ENCODE assay signal across 7 cellular contexts in genomic region chr7:105520620-105521019, GRCh38. TPM values are rescaled to one million over a fixed set of nuclear protein-coding genes. Genes with fewer than 3 reads are reported as not detected.
A peak's percentile ranks its signal among the peaks of the same experiment; 100 is the strongest.
DNase-seq lines count a peak whose midpoint lies in the region; ATAC-seq, FAIRE-seq and TF ChIP-seq lines count a peak whose summit lies in the region.
"Not testable (repeated sequence)": the region's sequence is repeated elsewhere in the genome, so short reads cannot be mapped to it uniquely, and the experiment has no call there.

No MANE protein-coding gene starts in this region.

- H2AFZ ChIP-seq in KMS-11 (ENCODE audit: low read depth); endothelial cell of umbilical vein (ENCODE audit: low read depth, low read length); HepG2 (ENCODE audit: low read length); trophoblast cell (ENCODE audit: insufficient read depth, low read length, poor library complexity): not testable (repeated sequence)

- not testable (repeated sequence) for H3K14ac ChIP-seq in trophoblast cell (ENCODE audit: low read length)

- H3K4me1 ChIP-seq in DOHH2 (ENCODE audit: control insufficient read depth, low read length) (peaks cover 38% of the 10 kb centered on the region), KMS-11 (ENCODE audit: low read depth, poor library complexity, severe bottlenecking) (peaks cover 29% of the 10 kb centered on the region), HepG2 (ENCODE audit: insufficient read depth, low read length) (peaks cover 32% of the 10 kb centered on the region)
- H3K4me1 ChIP-seq in endothelial cell of umbilical vein (ENCODE audit: control insufficient read depth, extremely low read depth, insufficient read depth, low read length); trophoblast cell (ENCODE audit: control insufficient read depth in 1 of 2, insufficient read depth in 2 of 2, low read length in 2 of 2): not testable (repeated sequence)

- H4K12ac ChIP-seq in trophoblast cell (ENCODE audit: low read depth, low read length): not testable (repeated sequence)

- H4K20me1 ChIP-seq in DOHH2 (ENCODE audit: control insufficient read depth, insufficient read depth, low read depth, low read length); KMS-11 (ENCODE audit: insufficient read depth); endothelial cell of umbilical vein (replicated peaks; ENCODE audit: control insufficient read depth, extremely low read depth, insufficient read depth, low read length); HepG2 (ENCODE audit: insufficient read depth, low read length): not testable (repeated sequence)

- not testable (repeated sequence) for TF ChIP-seq CTCF in DOHH2 (IDR thresholded peaks at IDR 0.05; ENCODE audit: low read depth, low read length, poor library complexity, severe bottlenecking); KMS-11 (conservative IDR thresholded peaks at IDR 0.05; ENCODE audit: low read depth, low read length); endothelial cell of umbilical vein (IDR thresholded peaks at IDR 0.05; ENCODE audit: extremely low read depth in 1 of 2, insufficient read depth in 1 of 2, low read depth in 1 of 2, low read length in 2 of 2); HepG2 (CRISPR knock-in tag; IDR thresholded peaks at IDR 0.05)

- H3K9me2 ChIP-seq in DOHH2 (replicated peaks; ENCODE audit: control insufficient read depth, low read length): not testable (repeated sequence)

- H3K4me3 Mint-ChIP-seq in T-cell: peak overlapping the region in 2 of 3 donors; percentile 28 to 56
- H3K4me3 Mint-ChIP-seq in activated naive CD8-positive, alpha-beta T cell treated with anti-CD3 and anti-CD28 coated beads for 36 hours: peak overlapping the region; percentile 71

- H2BK5ac ChIP-seq in trophoblast cell (ENCODE audit: low read depth, low read length, poor library complexity): not testable (repeated sequence)

- H3K36me3 ChIP-seq in DOHH2 (ENCODE audit: control insufficient read depth, low read length): peaks cover 31% of the 10 kb centered on the region
- H3K36me3 ChIP-seq in KMS-11 (ENCODE audit: insufficient read depth); endothelial cell of umbilical vein (ENCODE audit: control insufficient read depth in 2 of 2, extremely low read depth in 1 of 2, insufficient read depth in 2 of 2, low read length in 2 of 2); trophoblast cell (ENCODE audit: control insufficient read depth in 1 of 2, insufficient read depth in 2 of 2, low read length in 2 of 2): not testable (repeated sequence)
- peaks cover 0 to 21% of the 10 kb centered on the region in 2 experiments; a peak in 3 of 5 replicates for H3K36me3 ChIP-seq in HepG2 (replicated peaks in 1 of 2; ENCODE audit: control insufficient read depth in 1 of 2, insufficient read depth in 2 of 2, low read length in 2 of 2)

- H3K79me2 ChIP-seq in DOHH2 (ENCODE audit: control insufficient read depth, low read length): peaks cover 63% of the 10 kb centered on the region
- H3K79me2 ChIP-seq in KMS-11 (ENCODE audit: insufficient read depth, low read depth): peaks cover 59% of the 10 kb centered on the region
- H3K79me2 ChIP-seq in endothelial cell of umbilical vein (ENCODE audit: control insufficient read depth, insufficient read depth, low read length): peaks cover 48% of the 10 kb centered on the region
- peaks cover 43% of the 10 kb centered on the region for H3K79me2 ChIP-seq in HepG2 (ENCODE audit: insufficient read depth, low read length)
- not testable (repeated sequence) for H3K79me2 ChIP-seq in trophoblast cell (ENCODE audit: control insufficient read depth, insufficient read depth, low read length, poor library complexity)

- not testable (repeated sequence) for ATAC-seq in T-cell (replicated peaks in 1 of 4); HepG2

- TSS peak; percentile 28 for BruUV-seq in endothelial cell of umbilical vein (replicated peaks; lab: Mats Ljungman, UMichigan)
- BruUV-seq in HepG2 (replicated peaks; lab: Mats Ljungman, UMichigan): TSS peak; percentile 62

- H3K9ac ChIP-seq in KMS-11: peak overlapping the region; percentile 93; the same call in 1 of the 2 replicates
- not testable (repeated sequence) for H3K9ac ChIP-seq in endothelial cell of umbilical vein (replicated peaks; ENCODE audit: extremely low read depth, insufficient read depth, low read length); trophoblast cell (ENCODE audit: low read length)
- peak overlapping the region; percentile 79; the same call in 1 of the 2 replicates for H3K9ac ChIP-seq in HepG2 (ENCODE audit: insufficient read depth, low read depth, low read length)

- not testable (repeated sequence) for H2BK12ac ChIP-seq in trophoblast cell (ENCODE audit: low read length)

- not testable (repeated sequence) for H3K36me3 Mint-ChIP-seq in T-cell
- peaks cover 17% of the 10 kb centered on the region for H3K36me3 Mint-ChIP-seq in activated naive CD8-positive, alpha-beta T cell treated with anti-CD3 and anti-CD28 coated beads for 36 hours

- not testable (repeated sequence) for FAIRE-seq in endothelial cell of umbilical vein (lab: Jason Lieb, UNC); HepG2 (lab: Jason Lieb, UNC)

- not testable (repeated sequence) for DNase-seq in T-cell; activated naive CD8-positive, alpha-beta T cell treated with anti-CD3 and anti-CD28 coated beads for 36 hours; endothelial cell of umbilical vein (ENCODE audit: low read depth, low spot score); HepG2 (ENCODE audit: low spot score); trophoblast cell

- not testable (repeated sequence) for H3K27ac Mint-ChIP-seq in T-cell; activated naive CD8-positive, alpha-beta T cell treated with anti-CD3 and anti-CD28 coated beads for 36 hours

- dilution Hi-C loops in endothelial cell of umbilical vein (cut with MboI; ENCODE audit: extremely low pct_ligation_motif_present, low sequenced_read_pairs): not testable (repeated sequence)

- 72% methylated on average over 7 of the region's 7 CpGs for WGBS in HepG2 (ENCODE audit: low lambda C conversion rate)
- WGBS in trophoblast cell (ENCODE audit: extremely low coverage, insufficient coverage, insufficient read length): no CpG with 5 or more reads among the region's 7 CpGs

- H3K9me1 ChIP-seq in endothelial cell of umbilical vein (replicated peaks; ENCODE audit: control insufficient read depth, extremely low read depth, insufficient read depth, low read length): not testable (repeated sequence)

- POLR2A ChIA-PET in T-cell (lab: Charles Lee) (interaction anchor here in 1 of 2 donors (1.6 kb wide), 1 partner anchor 11 kb away, joined by 3 read pairs; no protein-coding TSS in a partner anchor), HepG2 (lab: Yijun Ruan, JAX) (interaction anchor here (1.6 kb wide), 1 partner anchor 11 kb away, joined by 15 read pairs; the partner anchor contains the start of gene RINT1)
- POLR2A ChIA-PET in endothelial cell of umbilical vein (lab: Charles Lee): not testable (repeated sequence)

- not testable (repeated sequence) for H3K23ac ChIP-seq in trophoblast cell (ENCODE audit: low read length)

- H4K91ac ChIP-seq in trophoblast cell (ENCODE audit: low read depth, low read length): not testable (repeated sequence)

- CTCF ChIA-PET in T-cell (lab: Charles Lee); endothelial cell of umbilical vein (lab: Charles Lee); HepG2 (lab: Yijun Ruan, JAX; ENCODE audit: low intra/inter-chr PET ratio, low total read pairs): not testable (repeated sequence)

- not testable (repeated sequence) for H2BK120ac ChIP-seq in trophoblast cell (ENCODE audit: insufficient read depth, low read length, poor library complexity)

- H4K8ac ChIP-seq in trophoblast cell (ENCODE audit: low read depth, low read length): not testable (repeated sequence)

- H3K4ac ChIP-seq in trophoblast cell (ENCODE audit: low read depth, low read length): peak overlapping the region; percentile 10

- H3K27ac ChIP-seq in DOHH2 (ENCODE audit: low read depth, low read length); KMS-11; endothelial cell of umbilical vein (ENCODE audit: insufficient read depth, low read depth, low read length); trophoblast cell (ENCODE audit: low read depth, low read length): not testable (repeated sequence)
- peak overlapping the region; percentile 97 for H3K27ac ChIP-seq in HepG2 (ENCODE audit: extremely low read length, insufficient read depth, low read length)

- not testable (repeated sequence) for H3K9me3 ChIP-seq in DOHH2 (ENCODE audit: control insufficient read depth, insufficient read depth, low read length); endothelial cell of umbilical vein (replicated peaks; ENCODE audit: control insufficient read depth, insufficient read depth, low read length); HepG2 (ENCODE audit: low read length); trophoblast cell (ENCODE audit: insufficient read depth, low read depth, low read length)

- H3K4me2 ChIP-seq in DOHH2 (ENCODE audit: low read length) (peak overlapping the region; percentile 73), KMS-11 (peak overlapping the region; percentile 56), endothelial cell of umbilical vein (ENCODE audit: insufficient read depth, low read length) (peak overlapping the region; percentile 55), HepG2 (ENCODE audit: low read depth, low read length) (peak overlapping the region; percentile 90)
- H3K4me2 ChIP-seq in trophoblast cell (ENCODE audit: low read length): not testable (repeated sequence)

- peak overlapping the region; percentile 92 for H3K4me3 ChIP-seq in DOHH2 (ENCODE audit: low read length)
- not testable (repeated sequence) for H3K4me3 ChIP-seq in KMS-11 (IDR thresholded peaks at IDR 0.05; ENCODE audit: insufficient read depth, low read depth, low read length); trophoblast cell (ENCODE audit: low read depth, low read length)
- peak overlapping the region in 1 of 3 experiments; percentile 55 for H3K4me3 ChIP-seq in endothelial cell of umbilical vein (replicated peaks in 1 of 3; ENCODE audit: insufficient read depth in 1 of 3, low read depth in 1 of 3, low read length in 3 of 3)
- H3K4me3 ChIP-seq in HepG2 (replicated peaks in 1 of 3; ENCODE audit: insufficient read depth in 1 of 3, low read depth in 2 of 3, low read length in 3 of 3): peak overlapping the region; percentile 81 to 95 (median 93); a peak in 5 of 6 replicates

- H2AK5ac ChIP-seq in trophoblast cell (ENCODE audit: low read length): not testable (repeated sequence)

- not testable (repeated sequence) for H3K79me1 ChIP-seq in trophoblast cell (ENCODE audit: low read length)

- not testable (repeated sequence) for H3K18ac ChIP-seq in trophoblast cell (ENCODE audit: low read length)

- peaks cover 13 to 20% (median 17%) of the 10 kb centered on the region in 3 donors for H3K4me1 Mint-ChIP-seq in T-cell
- H3K4me1 Mint-ChIP-seq in activated naive CD8-positive, alpha-beta T cell treated with anti-CD3 and anti-CD28 coated beads for 36 hours: peaks cover 20% of the 10 kb centered on the region

- H3K9me3 Mint-ChIP-seq in T-cell; activated naive CD8-positive, alpha-beta T cell treated with anti-CD3 and anti-CD28 coated beads for 36 hours: not testable (repeated sequence)

- not testable (repeated sequence) for H3F3A ChIP-seq in DOHH2 (ENCODE audit: control insufficient read depth, insufficient read depth)

- not testable (repeated sequence) for H3K27me3 Mint-ChIP-seq in T-cell; activated naive CD8-positive, alpha-beta T cell treated with anti-CD3 and anti-CD28 coated beads for 36 hours

- not testable (repeated sequence) for H3K27me3 ChIP-seq in DOHH2 (ENCODE audit: control insufficient read depth, low read length); KMS-11 (ENCODE audit: insufficient read depth, low read depth); endothelial cell of umbilical vein (ENCODE audit: control insufficient read depth in 2 of 2, insufficient read depth in 2 of 2, low read length in 2 of 2); HepG2 (ENCODE audit: control insufficient read depth in 1 of 2, insufficient read depth in 2 of 2, low read length in 2 of 2); trophoblast cell (ENCODE audit: insufficient read depth, low read length)

- TF ChIP-seq POLR2A in endothelial cell of umbilical vein (IDR thresholded peaks at IDR 0.05; ENCODE audit: low read depth, low read length); HepG2 (IDR thresholded peaks at IDR 0.05; ENCODE audit: insufficient read depth in 1 of 2, low read depth in 2 of 2, low read length in 2 of 2): not testable (repeated sequence)

- not testable (repeated sequence) for TF ChIP-seq RAD21 in HepG2 (CRISPR knock-in tag; IDR thresholded peaks at IDR 0.05)

- in situ Hi-C loops in HepG2 (cut with HindIII; ENCODE audit: extremely low pct_ligation_motif_present, low pct_unique_long_range_greater_than_20kb): not testable (repeated sequence)

- not testable (repeated sequence) for TF ChIP-seq EP300 in HepG2 (IDR thresholded peaks at IDR 0.05; ENCODE audit: low read depth in 2 of 2, low read length in 2 of 2); HepG2 (CRISPR knock-in tag; IDR thresholded peaks at IDR 0.05; ENCODE audit: borderline replicate concordance)

- intact Hi-C loops in endothelial cell of umbilical vein (cut with micrococcal nuclease): loop anchor here (2.0 kb wide), 2 partner anchors 24 to 32 kb away; no protein-coding TSS in a partner anchor
- intact Hi-C loops in HepG2 (cut with micrococcal nuclease; ENCODE audit: unreplicated experiment): not testable (repeated sequence)

RNA-seq across cellular contexts. Expression of gene PUS7, which starts 1.5 kb away (rescaled TPM):
- total RNA-seq in T-cell (10 to 100 TPM in 1 of 5 donors, 1 to 10 TPM in 4; 3.6 to 10.2 (median 5.7) TPM), endothelial cell of umbilical vein (31.2 and 33.9 TPM in 2 replicates), HepG2 (2016; rRNA removed; fragmentation: Illumina TruSeq; extraction: Trizol) (41.2 and 47.2 TPM in 2 replicates)
- 10 to 100 TPM; 42.1 to 42.6 TPM for total RNA-seq in activated naive CD8-positive, alpha-beta T cell treated with anti-CD3 and anti-CD28 coated beads for 36 hours
- polyA plus RNA-seq in endothelial cell of umbilical vein (8.1 and 15.8 TPM in 2 replicates), HepG2 (2011; rRNA removed) (14.4 and 16.6 TPM in 2 replicates)
- polyA plus RNA-seq in endothelial cell of umbilical vein (2011; cell fraction: cytosol; rRNA removed): 12.4 and 12.9 TPM in 2 replicates
- 26.0 and 31.2 TPM in 2 replicates for polyA plus RNA-seq in endothelial cell of umbilical vein (2011; cell fraction: nucleus; rRNA removed)
- 15.4 and 21.4 TPM in 2 replicates for polyA plus RNA-seq in endothelial cell of umbilical vein (2012)
- polyA minus RNA-seq in endothelial cell of umbilical vein: 7.5 and 8.8 TPM in 2 replicates
- 17.0 TPM for polyA minus RNA-seq in endothelial cell of umbilical vein (2011; cell fraction: cytosol; rRNA and poly(A)+ RNA removed)
- polyA minus RNA-seq in endothelial cell of umbilical vein (2011; cell fraction: nucleus; rRNA and poly(A)+ RNA removed): 11.8 and 15.3 TPM in 2 replicates
- total RNA-seq in HepG2 (2016; cell fraction: cytosol; rRNA removed; fragmentation: Illumina TruSeq; extraction: Trizol; ENCODE audit: low read depth): 22.6 and 23.7 TPM in 2 replicates
- 42.7 and 45.2 TPM in 2 replicates for total RNA-seq in HepG2 (2016; cell fraction: insoluble cytoplasmic fraction; rRNA removed; fragmentation: Illumina TruSeq; extraction: Trizol)
- 18.0 and 20.3 TPM in 2 replicates for total RNA-seq in HepG2 (2016; cell fraction: membrane; rRNA removed; fragmentation: Illumina TruSeq; extraction: Trizol)
- total RNA-seq in HepG2 (2016; cell fraction: nucleus; rRNA removed; fragmentation: Illumina TruSeq; extraction: Trizol): 28.4 and 39.1 TPM in 2 replicates
- polyA plus RNA-seq in HepG2 (2011; cell fraction: cytosol; rRNA removed): 6.6 and 8.9 TPM in 2 replicates
- 10.5 and 23.3 TPM in 2 replicates for polyA plus RNA-seq in HepG2 (2011; cell fraction: nucleus; rRNA removed)
- 16.4 and 16.5 TPM in 2 replicates for polyA plus RNA-seq in HepG2 (2012)
- 1.8 and 1.9 TPM in 2 replicates for polyA plus RNA-seq in HepG2 (2016; cell fraction: cytosol; fragmentation: Illumina TruSeq; extraction: Trizol; ENCODE audit: low read depth)
- polyA plus RNA-seq in HepG2 (2016; cell fraction: insoluble cytoplasmic fraction; fragmentation: Illumina TruSeq; extraction: Trizol; ENCODE audit: low read depth): 34.6 and 37.3 TPM in 2 replicates
- 5.0 and 5.1 TPM in 2 replicates for polyA plus RNA-seq in HepG2 (2016; cell fraction: membrane; fragmentation: Illumina TruSeq; extraction: Trizol; ENCODE audit: low read depth)
- polyA plus RNA-seq in HepG2 (2016; cell fraction: nucleus; fragmentation: Illumina TruSeq; extraction: Trizol; ENCODE audit: insufficient read depth, low read depth): 42.8 and 48.3 TPM in 2 replicates
- polyA minus RNA-seq in HepG2 (2011; rRNA and poly(A)+ RNA removed; ENCODE audit: low replicate concordance): 4.0 and 7.8 TPM in 2 replicates
- polyA minus RNA-seq in HepG2 (2011; cell fraction: cytosol; rRNA and poly(A)+ RNA removed): 9.5 and 11.1 TPM in 2 replicates
- 26.7 and 41.0 TPM in 2 replicates for polyA minus RNA-seq in HepG2 (2011; cell fraction: nucleus; rRNA and poly(A)+ RNA removed)
- polyA plus RNA-seq in trophoblast cell (2013): 7.9 and 8.1 TPM in 2 replicates

RNA-seq across cellular contexts. Expression of gene RINT1, which starts 11.4 kb away (rescaled TPM):
- total RNA-seq in T-cell (10 to 100 TPM; 22.5 to 30.4 (median 25.2) TPM), endothelial cell of umbilical vein (23.4 and 24.8 TPM in 2 replicates), HepG2 (2016; rRNA removed; fragmentation: Illumina TruSeq; extraction: Trizol) (19.3 and 31.4 TPM in 2 replicates)
- total RNA-seq in activated naive CD8-positive, alpha-beta T cell treated with anti-CD3 and anti-CD28 coated beads for 36 hours: 10 to 100 TPM; 29.7 to 31.2 TPM
- polyA plus RNA-seq in endothelial cell of umbilical vein (8.9 and 10.8 TPM in 2 replicates), HepG2 (2011; rRNA removed) (10.0 and 14.7 TPM in 2 replicates)
- 9.7 and 11.0 TPM in 2 replicates for polyA plus RNA-seq in endothelial cell of umbilical vein (2011; cell fraction: cytosol; rRNA removed)
- polyA plus RNA-seq in endothelial cell of umbilical vein (2011; cell fraction: nucleus; rRNA removed): 37.1 and 47.6 TPM in 2 replicates
- 15.5 and 25.1 TPM in 2 replicates for polyA plus RNA-seq in endothelial cell of umbilical vein (2012)
- polyA minus RNA-seq in endothelial cell of umbilical vein: 21.7 and 22.0 TPM in 2 replicates
- polyA minus RNA-seq in endothelial cell of umbilical vein (2011; cell fraction: cytosol; rRNA and poly(A)+ RNA removed): 13.9 TPM
- 28.3 and 28.6 TPM in 2 replicates for polyA minus RNA-seq in endothelial cell of umbilical vein (2011; cell fraction: nucleus; rRNA and poly(A)+ RNA removed)
- total RNA-seq in HepG2 (2016; cell fraction: cytosol; rRNA removed; fragmentation: Illumina TruSeq; extraction: Trizol; ENCODE audit: low read depth): 8.9 and 10.3 TPM in 2 replicates
- total RNA-seq in HepG2 (2016; cell fraction: insoluble cytoplasmic fraction; rRNA removed; fragmentation: Illumina TruSeq; extraction: Trizol): 19.6 and 29.5 TPM in 2 replicates
- 7.6 and 9.3 TPM in 2 replicates for total RNA-seq in HepG2 (2016; cell fraction: membrane; rRNA removed; fragmentation: Illumina TruSeq; extraction: Trizol)
- 17.4 and 19.1 TPM in 2 replicates for total RNA-seq in HepG2 (2016; cell fraction: nucleus; rRNA removed; fragmentation: Illumina TruSeq; extraction: Trizol)
- 4.2 and 5.0 TPM in 2 replicates for polyA plus RNA-seq in HepG2 (2011; cell fraction: cytosol; rRNA removed)
- polyA plus RNA-seq in HepG2 (2011; cell fraction: nucleus; rRNA removed): 9.9 and 10.9 TPM in 2 replicates
- polyA plus RNA-seq in HepG2 (2012): 8.1 and 11.7 TPM in 2 replicates
- polyA plus RNA-seq in HepG2 (2016; cell fraction: cytosol; fragmentation: Illumina TruSeq; extraction: Trizol; ENCODE audit: low read depth): 1.5 and 1.6 TPM in 2 replicates
- 23.0 and 24.7 TPM in 2 replicates for polyA plus RNA-seq in HepG2 (2016; cell fraction: insoluble cytoplasmic fraction; fragmentation: Illumina TruSeq; extraction: Trizol; ENCODE audit: low read depth)
- polyA plus RNA-seq in HepG2 (2016; cell fraction: membrane; fragmentation: Illumina TruSeq; extraction: Trizol; ENCODE audit: low read depth): 2.3 and 3.0 TPM in 2 replicates
- 29.6 and 32.0 TPM in 2 replicates for polyA plus RNA-seq in HepG2 (2016; cell fraction: nucleus; fragmentation: Illumina TruSeq; extraction: Trizol; ENCODE audit: insufficient read depth, low read depth)
- polyA minus RNA-seq in HepG2 (2011; rRNA and poly(A)+ RNA removed; ENCODE audit: low replicate concordance): 12.5 and 16.3 TPM in 2 replicates
- 11.4 and 14.4 TPM in 2 replicates for polyA minus RNA-seq in HepG2 (2011; cell fraction: cytosol; rRNA and poly(A)+ RNA removed)
- polyA minus RNA-seq in HepG2 (2011; cell fraction: nucleus; rRNA and poly(A)+ RNA removed): 20.8 and 22.5 TPM in 2 replicates
- polyA plus RNA-seq in trophoblast cell (2013): 14.2 and 15.1 TPM in 2 replicates
